ENCODE assay signal across 8 cellular contexts in genomic region chr5:119287547-119288073, GRCh38.
A peak's percentile ranks its signal among the peaks of the same experiment; 100 is the strongest.
DNase-seq lines count a peak whose midpoint lies in the region; TF ChIP-seq lines count a peak whose summit lies in the region.

No MANE protein-coding gene starts in this region.

- H3K4me1 Mint-ChIP-seq in HFFc6 (ENCODE audit: low read depth) = peaks cover 69% of the 10 kb centered on the region

- H3K27me3 Mint-ChIP-seq in HFFc6 (ENCODE audit: insufficient read depth) = no peaks in the 10 kb centered on the region; the same call in 1 of the 2 replicates

- TF ChIP-seq CTCF in HFFc6 (IDR thresholded peaks at IDR 0.05) (no peak), Peyer's patch (IDR thresholded peaks at IDR 0.05) (no peak), choroid plexus epithelial cell (conservative IDR thresholded peaks at IDR 0.05; ENCODE audit: low read depth, low read length) (no peak), transverse colon (IDR thresholded peaks at IDR 0.05) (no peak)

- peak overlapping the region in 1 of 4 donors; percentile 9 for H3K4me3 ChIP-seq in Peyer's patch
- H3K4me3 ChIP-seq in choroid plexus epithelial cell (ENCODE audit: low read depth, low read length) = no peak overlapping the region
- H3K4me3 ChIP-seq in transverse colon = no peak overlapping the region

- intact Hi-C loops in transverse colon (cut with DNase I; ENCODE audit: low total_unique reads) = no loop called here

- in situ Hi-C loops in transverse colon (cut with MboI; ENCODE audit: low pct_ligation_motif_present in 1 of 4, low pct_unique_long_range_greater_than_20kb in 1 of 4, low sequenced_read_pairs in 3 of 4) = no loop called here

- no peaks in the 10 kb centered on the region for H3K27me3 ChIP-seq in Peyer's patch
- no peaks in the 10 kb centered on the region for H3K27me3 ChIP-seq in transverse colon

- no peaks in the 10 kb centered on the region for H3K36me3 ChIP-seq in Peyer's patch
- H3K36me3 ChIP-seq in transverse colon = no peaks in the 10 kb centered on the region

- no peaks in the 10 kb centered on the region for H3K9me3 Mint-ChIP-seq in HFFc6

- no peak for TF ChIP-seq EP300 in transverse colon (IDR thresholded peaks at IDR 0.05; ENCODE audit: low read depth)

- H3K4me1 ChIP-seq in Peyer's patch (peaks cover 0 to 30% (median 9%) of the 10 kb centered on the region in 4 donors), transverse colon (peaks cover 0 to 43% (median 3%) of the 10 kb centered on the region in 4 donors)

- 23 to 28% methylated on average over 3 of the region's 3 CpGs for WGBS in transverse colon (ENCODE audit: low coverage in 1 of 2), 2 donors

- DNase-seq in EH (ENCODE audit: low read depth) (peak; percentile 41), HFFc6 (peak; percentile 29), Peyer's patch (peak in 1 of 3 donors; percentile 48), choroid plexus epithelial cell (ENCODE audit: low read depth) (peak; percentile 39), transverse colon (no peak), NAMALWA (ENCODE audit: low spot score) (no peak), NCI-H1105 (lab: John Stamatoyannopoulos, UW) (no peak), GM19240 (ENCODE audit: insufficient read length, low spot score) (no peak)

- H3K4me3 Mint-ChIP-seq in HFFc6 = peak overlapping the region; percentile 59

- TF ChIP-seq POLR2A in Peyer's patch (IDR thresholded peaks at IDR 0.05) (no peak), transverse colon (IDR thresholded peaks at IDR 0.05) (no peak)

- H3K36me3 Mint-ChIP-seq in HFFc6 (ENCODE audit: low read depth) = no peaks in the 10 kb centered on the region

- H3K27ac ChIP-seq in Peyer's patch (peak overlapping the region; percentile 4 to 67 (median 30)), transverse colon (peak overlapping the region in 3 of 4 donors; percentile 16 to 37 (median 26))

- H3K9me3 ChIP-seq in Peyer's patch (no peaks in the 10 kb centered on the region), transverse colon (no peaks in the 10 kb centered on the region)

- H3K27ac Mint-ChIP-seq in HFFc6 = peak overlapping the region; percentile 4; the same call in 1 of the 2 replicates

Comparison
In these comparisons a context has a peak if more than half of its experiments do, and no peak if none do; other contexts are left out.
1. DNase-seq: peak in EH (single experiment), HFFc6 (single experiment) and choroid plexus epithelial cell (single experiment); none in transverse colon (single experiment), NAMALWA (single experiment), NCI-H1105 (single experiment) and GM19240 (single experiment).